26 cellular contexts compared by ENCODE assay signal in the genomic region with DNA sequence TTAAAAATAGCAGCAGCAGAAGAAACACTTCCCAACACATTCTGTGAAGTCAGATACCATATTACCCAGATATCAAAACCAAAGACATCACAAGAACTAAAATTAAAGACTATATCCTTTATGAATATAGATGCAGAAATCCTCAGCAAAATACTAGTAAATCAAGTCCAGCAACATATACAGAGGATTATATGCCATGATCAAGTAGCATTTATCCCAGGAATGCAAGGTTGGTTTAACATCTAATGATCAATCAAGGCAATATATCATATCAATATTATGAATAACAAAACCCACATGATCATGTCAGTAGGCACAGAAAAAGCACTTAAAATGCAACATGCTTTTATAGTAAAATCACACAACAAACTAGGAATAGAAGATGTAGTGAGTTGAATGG.
"Had no signal": no experiment of that assay in that cellular context is flagged by ENCODE, and none has a peak within 500 bp of the region (broad histone marks: within the 10 kb centered on the region; RNA-seq: fewer than 3 reads in every experiment).

No MANE protein-coding gene starts in this region.

- H3K36me3 ChIP-seq: stomach, suprapubic skin, thoracic aorta, tibial artery, tibial nerve, transverse colon, upper lobe of left lung, uterus, vagina had no signal

- DNase-seq: stimulated activated CD4-positive, alpha-beta T cell treated with anti-CD3 and anti-CD28 coated beads, Interleukin-2, amount 100 ng/mL, for 24 hours; stimulated activated CD4-positive, alpha-beta T cell treated with anti-CD3 and anti-CD28 coated beads, Interleukin-2, amount 100 ng/mL, for 48 hours; stimulated activated CD4-positive, alpha-beta T cell treated with anti-CD3 and anti-CD28 coated beads, Interleukin-4, amount 100 ng/mL, for 1 hour; stimulated activated CD4-positive, alpha-beta T cell treated with anti-CD3 and anti-CD28 coated beads, Interleukin-4, amount 100 ng/mL, for 24 hours; stimulated activated CD4-positive, alpha-beta T cell treated with anti-CD3 and anti-CD28 coated beads, Interleukin-4, amount 100 ng/mL, for 4 hours; stimulated activated CD8-positive, alpha-beta memory T cell treated with anti-CD3 and anti-CD28 coated beads, Interleukin-4, amount 100 ng/mL, for 48 hours; stimulated activated naive B cell treated with anti-CD40 and anti-IgM and Interleukin-4, amounts not matched to agents 10 μg/mL and 1 μg/mL and 100 μg/mL, for 72 hours; stimulated activated naive CD4-positive, alpha-beta T cell; stimulated activated naive CD4-positive, alpha-beta T cell treated with Interleukin-2 at 50 U/mL for 16 hours; stimulated activated naive CD8-positive, alpha-beta T cell treated with anti-CD3 and anti-CD28 coated beads, Interleukin-15, amount 100 ng/mL, for 72 hours; stimulated activated naive CD8-positive, alpha-beta T cell treated with anti-CD3 and anti-CD28 coated beads, Interleukin-15, Interleukin-2, amounts not matched to agents 100 U/mL and 50 U/mL, for 24 hours; stomach; substantia nigra; testis; tibial artery; transverse colon; trophoblast cell; upper lobe of left lung; uterus had no signal

- H3K27me3 ChIP-seq: stomach, suprapubic skin, testis, tibial artery, tibial nerve, transverse colon, upper lobe of left lung, uterus, vagina had no signal

- H3K9me3 ChIP-seq: testis had no signal

- FAIRE-seq: urothelium cell line had no signal

- H3K4me1 ChIP-seq: stomach, suprapubic skin, testis, tibial artery, tibial nerve, transverse colon, upper lobe of left lung, uterus, vagina had no signal

- ATAC-seq: stimulated activated effector memory CD8-positive, alpha-beta T cell treated with anti-CD3 and anti-CD28 coated beads, Interleukin-12 subunit alpha, Interleukin-12 subunit beta, amount 100 ng/mL, for 72 hours; stimulated activated memory B cell treated with anti-CD40 and anti-IgM and Interleukin-4, amounts not matched to agents 10 μg/mL and 1 μg/mL and 100 μg/mL, for 72 hours; stimulated activated naive B cell treated with anti-CD40 and anti-IgM and Interleukin-4, amounts not matched to agents 10 μg/mL and 1 μg/mL and 100 μg/mL, for 72 hours; stimulated activated naive CD8-positive, alpha-beta T cell treated with anti-CD3 and anti-CD28 coated beads, Interleukin-15, amount 100 ng/mL, for 72 hours; stimulated activated naive CD8-positive, alpha-beta T cell treated with anti-CD3 and anti-CD28 coated beads, Interleukin-15, Interleukin-2, amounts not matched to agents 100 U/mL and 50 U/mL, for 24 hours had no signal

- H3K27ac ChIP-seq: stomach, suprapubic skin, testis, thoracic aorta, tibial artery, tibial nerve, transverse colon, upper lobe of left lung, uterus, vagina had no signal

- H3K4me3 ChIP-seq: stomach, suprapubic skin, testis, thoracic aorta, tibial artery, tibial nerve, transverse colon, upper lobe of left lung, uterus, vagina had no signal
